ENCODE assay signal across 8 cellular contexts in genomic region chr9:127450831-127451680, GRCh38. TPM values are rescaled to one million over a fixed set of nuclear protein-coding genes. Genes with fewer than 3 reads are reported as not detected.
A peak's percentile ranks its signal among the peaks of the same experiment; 100 is the strongest.
DNase-seq lines count a peak whose midpoint lies in the region; ATAC-seq and TF ChIP-seq lines count a peak whose summit lies in the region.

TSS of gene LRSAM1 (plus strand) at chr9:127451510. CDS start at chr9:127454528, 3,018 bp downstream.
TSS of gene RPL12 (minus strand) at chr9:127451406. CDS start at chr9:127451317, 89 bp downstream.

- intact Hi-C loops in naive thymus-derived CD4-positive, alpha-beta T cell (cut with micrococcal nuclease): loop anchor here (1.0 to 10.0 kb wide), 19 partner anchors 27 to 826 kb away; partner anchors contain the start of genes PTRH1 (in 2 of the 2), ZNF79 (in 2 of the 2), BBLN (in 1 of the 2) and CDK9 (in 1 of the 2)

- H3K4me1 ChIP-seq in GM23338 (ENCODE audit: insufficient read depth): peaks cover 17% of the 10 kb centered on the region
- peaks cover 21 to 25% of the 10 kb centered on the region in 2 donors for H3K4me1 ChIP-seq in naive thymus-derived CD4-positive, alpha-beta T cell (ENCODE audit: control insufficient read depth in 2 of 2, insufficient read depth in 2 of 2, low read length in 2 of 2)

- peaks cover 21% of the 10 kb centered on the region for H3K4me1 Mint-ChIP-seq in GM23338
- peaks cover 21 to 45% (median 40%) of the 10 kb centered on the region in 7 donors for H3K4me1 Mint-ChIP-seq in naive thymus-derived CD4-positive, alpha-beta T cell
- peaks cover 61% of the 10 kb centered on the region for H3K4me1 Mint-ChIP-seq in stimulated activated memory B cell treated with anti-CD40 and anti-IgM and Interleukin-4, amounts not matched to agents 10 μg/mL and 1 μg/mL and 100 μg/mL, for 72 hours

- peak; percentile 98 for DNase-seq in Daoy (ENCODE audit: low read depth)
- DNase-seq in GM23338 (ENCODE audit: low spot score): peak; percentile 98
- peak; percentile 85 for DNase-seq in LNCaP clone FGC (ENCODE audit: low read depth)
- DNase-seq in RPMI8226: peak; percentile 99
- DNase-seq in activated T-helper 1 cell treated with anti-CD3 and anti-CD28 coated beads, Interleukin-2, amount 50 U/mL, for 16 hours (ENCODE audit: low read depth in 1 of 2, low spot score in 1 of 2): peak; percentile 97 to 100
- peak; percentile 94 for DNase-seq in fibroblast of gingiva (ENCODE audit: low read depth)
- peak; percentile 95 to 100 (median 98) for DNase-seq in naive thymus-derived CD4-positive, alpha-beta T cell

- POLR2A ChIA-PET in naive thymus-derived CD4-positive, alpha-beta T cell (lab: Charles Lee): interaction anchor here (0.6 to 2.8 kb wide), 26 partner anchors 10 to 739 kb away, joined by 3 to 28 read pairs (median 4); partner anchors contain the start of genes ENG, SLC2A8, TOR2A and ZNF79

- peak within 1 kb of the TSS; percentile 99 for H3K4me3 Mint-ChIP-seq in GM23338
- H3K4me3 Mint-ChIP-seq in naive thymus-derived CD4-positive, alpha-beta T cell: peak within 1 kb of the TSS; percentile 83 to 98 (median 94)
- H3K4me3 Mint-ChIP-seq in stimulated activated memory B cell treated with anti-CD40 and anti-IgM and Interleukin-4, amounts not matched to agents 10 μg/mL and 1 μg/mL and 100 μg/mL, for 72 hours: peak within 1 kb of the TSS; percentile 84

- TF ChIP-seq CTCF in GM23338 (conservative IDR thresholded peaks at IDR 0.05; ENCODE audit: low read depth in 2 of 2) (no peak), LNCaP clone FGC (IDR thresholded peaks at IDR 0.05; ENCODE audit: control insufficient read depth, extremely low read depth, insufficient read depth) (no peak)

- H3K79me2 ChIP-seq in GM23338 (replicated peaks; ENCODE audit: insufficient read depth): peaks cover 48% of the 10 kb centered on the region

- H3K36me3 ChIP-seq in GM23338 (ENCODE audit: insufficient read depth): peaks cover 46% of the 10 kb centered on the region
- peaks cover 15 to 43% (median 23%) of the 10 kb centered on the region in 3 experiments for H3K36me3 ChIP-seq in naive thymus-derived CD4-positive, alpha-beta T cell (ENCODE audit: control insufficient read depth in 2 of 3, insufficient read depth in 3 of 3, low read length in 3 of 3)

- peaks cover 12% of the 10 kb centered on the region for H3K9me3 Mint-ChIP-seq in GM23338
- H3K9me3 Mint-ChIP-seq in naive thymus-derived CD4-positive, alpha-beta T cell: peaks cover 0 to 8% (median 0%) of the 10 kb centered on the region in 11 donors
- H3K9me3 Mint-ChIP-seq in stimulated activated memory B cell treated with anti-CD40 and anti-IgM and Interleukin-4, amounts not matched to agents 10 μg/mL and 1 μg/mL and 100 μg/mL, for 72 hours: no peaks in the 10 kb centered on the region

- H3K27ac Mint-ChIP-seq in GM23338: peak within 1 kb of the TSS; percentile 99
- H3K27ac Mint-ChIP-seq in naive thymus-derived CD4-positive, alpha-beta T cell: peak within 1 kb of the TSS; percentile 76 to 97 (median 94)
- H3K27ac Mint-ChIP-seq in stimulated activated memory B cell treated with anti-CD40 and anti-IgM and Interleukin-4, amounts not matched to agents 10 μg/mL and 1 μg/mL and 100 μg/mL, for 72 hours: peak within 1 kb of the TSS; percentile 89

- peaks cover 38% of the 10 kb centered on the region for H4K20me1 ChIP-seq in GM23338 (replicated peaks; ENCODE audit: insufficient read depth)

- no peaks in the 10 kb centered on the region for H3K9me2 ChIP-seq in GM23338 (ENCODE audit: insufficient read depth)

- CTCF ChIA-PET in naive thymus-derived CD4-positive, alpha-beta T cell (lab: Charles Lee): interaction anchor here (0.6 kb wide), 2 partner anchors 30 to 509 kb away, joined by 3 read pairs; no protein-coding TSS in a partner anchor

- ATAC-seq in GM23338: peak; percentile 65
- ATAC-seq in naive thymus-derived CD4-positive, alpha-beta T cell: peak; percentile 85
- ATAC-seq in stimulated activated memory B cell treated with anti-CD40 and anti-IgM and Interleukin-4, amounts not matched to agents 10 μg/mL and 1 μg/mL and 100 μg/mL, for 72 hours: peak; percentile 88

- peaks cover 54% of the 10 kb centered on the region for H3F3A ChIP-seq in GM23338 (replicated peaks; ENCODE audit: low read depth)

- H3K27me3 ChIP-seq in GM23338 (ENCODE audit: insufficient read depth): no peaks in the 10 kb centered on the region
- no peaks in the 10 kb centered on the region for H3K27me3 ChIP-seq in naive thymus-derived CD4-positive, alpha-beta T cell (ENCODE audit: control insufficient read depth in 2 of 2, insufficient read depth in 2 of 2, low read length in 2 of 2)

- peak within 1 kb of the TSS; percentile 95 for H2AFZ ChIP-seq in GM23338

- H3K4me3 ChIP-seq in GM23338 (peak within 1 kb of the TSS; percentile 100), LNCaP clone FGC (ENCODE audit: low read depth, low read length) (peak within 1 kb of the TSS; percentile 81)
- H3K4me3 ChIP-seq in naive thymus-derived CD4-positive, alpha-beta T cell (ENCODE audit: low read length): peak within 1 kb of the TSS; percentile 75

- peaks cover 63% of the 10 kb centered on the region for H3K36me3 Mint-ChIP-seq in GM23338 (ENCODE audit: low read depth)
- H3K36me3 Mint-ChIP-seq in naive thymus-derived CD4-positive, alpha-beta T cell: peaks cover 9 to 47% (median 26%) of the 10 kb centered on the region in 5 donors
- peaks cover 68% of the 10 kb centered on the region for H3K36me3 Mint-ChIP-seq in stimulated activated memory B cell treated with anti-CD40 and anti-IgM and Interleukin-4, amounts not matched to agents 10 μg/mL and 1 μg/mL and 100 μg/mL, for 72 hours

- no peaks in the 10 kb centered on the region for H3K9me3 ChIP-seq in naive thymus-derived CD4-positive, alpha-beta T cell (ENCODE audit: control insufficient read depth in 2 of 3, low read length in 3 of 3)

- peaks cover 45% of the 10 kb centered on the region for H3K27me3 Mint-ChIP-seq in GM23338 (ENCODE audit: insufficient read depth, low read depth, poor library complexity)
- H3K27me3 Mint-ChIP-seq in naive thymus-derived CD4-positive, alpha-beta T cell: no peaks in the 10 kb centered on the region
- H3K27me3 Mint-ChIP-seq in stimulated activated memory B cell treated with anti-CD40 and anti-IgM and Interleukin-4, amounts not matched to agents 10 μg/mL and 1 μg/mL and 100 μg/mL, for 72 hours: no peaks in the 10 kb centered on the region

- peak within 1 kb of the TSS; percentile 100 for H3K4me2 ChIP-seq in GM23338

- H3K27ac ChIP-seq in GM23338 (ENCODE audit: low read depth): peak within 1 kb of the TSS; percentile 98
- peak within 1 kb of the TSS; percentile 86 for H3K27ac ChIP-seq in naive thymus-derived CD4-positive, alpha-beta T cell (ENCODE audit: low read depth, low read length)

TF ChIP-seq in GM23338, 12 proteins besides CTCF, POLR2A, EP300 and RAD21 (continues in another document):
- TF ChIP-seq ETS1 (IDR thresholded peaks at IDR 0.05) (peak; percentile 96), CREB1 (CRISPR knock-in tag; IDR thresholded peaks at IDR 0.05; ENCODE audit: low read depth) (peak; percentile 97)

RNA-seq across cellular contexts. Expression of gene LRSAM1, which starts in this region (rescaled TPM):
- total RNA-seq in Daoy (2014; rRNA removed; shearing (Covaris generic)): 13.4 and 13.5 TPM in 2 replicates
- total RNA-seq in GM23338 (2014; rRNA removed; shearing (Covaris generic)): 16.9 and 21.9 TPM in 2 replicates
- 12.8 and 16.1 TPM in 2 replicates for polyA plus RNA-seq in GM23338 (2016; fragmentation: Nextera tagmentation; extraction: Ambion mirVana)
- total RNA-seq in naive thymus-derived CD4-positive, alpha-beta T cell: 10 to 100 TPM; 15.1 to 23.3 (median 19.8) TPM
- polyA plus RNA-seq in naive thymus-derived CD4-positive, alpha-beta T cell: 1 to 10 TPM; 4.0 to 7.7 TPM

RNA-seq across cellular contexts. Expression of gene RPL12, which starts in this region (rescaled TPM):
- 2,254 and 2,503 TPM in 2 replicates for total RNA-seq in Daoy (2014; rRNA removed; shearing (Covaris generic))
- 1,947 and 2,596 TPM in 2 replicates for total RNA-seq in GM23338 (2014; rRNA removed; shearing (Covaris generic))
- 2,121 and 2,369 TPM in 2 replicates for polyA plus RNA-seq in GM23338 (2016; fragmentation: Nextera tagmentation; extraction: Ambion mirVana)
- 1,000 to 10,000 TPM; 1,005 to 1,932 (median 1,675) TPM for total RNA-seq in naive thymus-derived CD4-positive, alpha-beta T cell
- polyA plus RNA-seq in naive thymus-derived CD4-positive, alpha-beta T cell: 1,000 to 10,000 TPM; 1,937 to 1,958 TPM

Comparison
In these comparisons a context has a peak if more than half of its experiments do, and no peak if none do; other contexts are left out.
1. Peak in every context shown above with its lines: DNase-seq, ATAC-seq, H3K4me3 ChIP-seq and H3K27ac ChIP-seq.